In genomic region chr1:169753549-169753948, GRCh38 we compare ENCODE assay signal across 1 cellular context.
TF ChIP-seq lines count a peak whose summit lies in the region.

No MANE protein-coding gene starts in this region.

TF ChIP-seq in H1, 55 proteins besides CTCF, POLR2A, EP300 and RAD21:
- TF ChIP-seq FOSL1 (IDR thresholded peaks at IDR 0.05; ENCODE audit: insufficient read depth, low read depth, low read length) (no peak), SP4 (IDR thresholded peaks at IDR 0.05; ENCODE audit: low read length) (no peak), JUND (IDR thresholded peaks at IDR 0.05; ENCODE audit: low read length) (no peak), CREB1 (IDR thresholded peaks at IDR 0.05) (no peak), NANOG (IDR thresholded peaks at IDR 0.05; ENCODE audit: insufficient read depth, low read depth, low read length, poor library complexity, severe bottlenecking) (no peak), TEAD4 (IDR thresholded peaks at IDR 0.05; ENCODE audit: low read depth, low read length) (no peak), SIN3A (conservative IDR thresholded peaks at IDR 0.05 in 1 of 2, IDR thresholded peaks at IDR 0.05 in 1 of 2; ENCODE audit: low read depth in 1 of 2, low read length in 2 of 2) (no peak), BRCA1 (IDR thresholded peaks at IDR 0.05; ENCODE audit: low read depth, low read length) (no peak), KDM4A (IDR thresholded peaks at IDR 0.05; ENCODE audit: low read depth, low read length, severe bottlenecking) (no peak), CTBP2 (IDR thresholded peaks at IDR 0.05; ENCODE audit: borderline replicate concordance, insufficient read depth, insufficient read length, low read length) (no peak), GTF2F1 (IDR thresholded peaks at IDR 0.05; ENCODE audit: borderline replicate concordance, low read depth, low read length) (no peak), SIRT6 (IDR thresholded peaks at IDR 0.05; ENCODE audit: low read length) (no peak), SUZ12 (IDR thresholded peaks at IDR 0.05; ENCODE audit: low read length) (no peak), SRF (IDR thresholded peaks at IDR 0.05; ENCODE audit: low read depth, low read length) (no peak), USF2 (IDR thresholded peaks at IDR 0.05; ENCODE audit: low read length) (no peak), BCL11A (IDR thresholded peaks at IDR 0.05; ENCODE audit: low read depth in 2 of 2, low read length in 2 of 2) (no peak)
- TF ChIP-seq, protein P1, sequence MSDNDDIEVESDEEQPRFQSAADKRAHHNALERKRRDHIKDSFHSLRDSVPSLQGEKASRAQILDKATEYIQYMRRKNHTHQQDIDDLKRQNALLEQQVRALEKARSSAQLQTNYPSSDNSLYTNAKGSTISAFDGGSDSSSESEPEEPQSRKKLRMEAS (IDR thresholded peaks at IDR 0.05) = no peak
